ENCODE assay signal across 8 cellular contexts in the genomic region with DNA sequence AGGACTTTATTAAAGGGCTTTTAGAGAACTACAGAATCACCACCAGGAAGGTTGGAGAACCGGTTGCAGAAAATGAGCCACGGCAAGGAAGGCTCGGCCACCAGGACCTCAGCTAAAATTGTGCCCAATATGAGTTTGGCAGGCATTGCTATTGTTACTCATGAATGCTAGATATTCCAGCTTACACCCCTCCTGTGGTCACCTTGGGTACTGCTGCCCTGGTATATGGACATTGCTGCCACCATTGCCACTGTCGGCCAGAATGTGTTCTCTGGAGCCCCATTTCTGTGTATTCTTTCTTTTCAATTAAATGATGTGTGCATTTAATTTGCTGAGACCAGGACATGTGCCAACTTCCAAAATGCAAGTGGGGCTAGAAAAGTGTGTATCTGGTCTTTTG.
DNase-seq lines count a peak whose midpoint lies in the region; ATAC-seq lines count a peak whose summit lies in the region.

No MANE protein-coding gene starts in this region.

- H3K27me3 Mint-ChIP-seq in activated T-helper 2 cell treated with anti-CD3 and anti-CD28 coated beads, Interferon-gamma antibody, Interleukin-2, Interleukin-4, amounts not matched to agents 10 μg/mL and 5 μg/mL and 100 μg/mL, durations not matched to agents 14 hours and 24 hours and 36 hours (ENCODE audit: low read depth) = no peaks in the 10 kb centered on the region

- DNase-seq in NCI-H748 (lab: John Stamatoyannopoulos, UW; ENCODE audit: unreplicated experiment) (peak; percentile 51), NCI-H748 treated with DMSO at 0.1 percent for 48 hours (lab: John Stamatoyannopoulos, UW) (no peak), RPMI8226 (peak; percentile 13), glomerular endothelial cell (ENCODE audit: extremely low read depth, low read depth, low spot score) (peak; percentile 5), sciatic nerve (ENCODE audit: low spot score) (peak; percentile 59)
- DNase-seq in activated T-helper 2 cell treated with anti-CD3 and anti-CD28 coated beads, Interferon-gamma antibody, Interleukin-2, Interleukin-4, amounts not matched to agents 10 μg/mL and 5 μg/mL and 100 μg/mL, durations not matched to agents 14 hours and 24 hours and 36 hours (ENCODE audit: low spot score) = no peak

- H3K4me1 Mint-ChIP-seq in activated T-helper 2 cell treated with anti-CD3 and anti-CD28 coated beads, Interferon-gamma antibody, Interleukin-2, Interleukin-4, amounts not matched to agents 10 μg/mL and 5 μg/mL and 100 μg/mL, durations not matched to agents 14 hours and 24 hours and 36 hours (ENCODE audit: low read depth) = no peaks in the 10 kb centered on the region

- H3K27ac Mint-ChIP-seq in activated T-helper 2 cell treated with anti-CD3 and anti-CD28 coated beads, Interferon-gamma antibody, Interleukin-2, Interleukin-4, amounts not matched to agents 10 μg/mL and 5 μg/mL and 100 μg/mL, durations not matched to agents 14 hours and 24 hours and 36 hours = no peak overlapping the region

- intact Hi-C loops in sciatic nerve (cut with DNase I) = no loop called here
- intact Hi-C loops in activated T-helper 2 cell treated with anti-CD3 and anti-CD28 coated beads, Interferon-gamma antibody, Interleukin-2, Interleukin-4, amounts not matched to agents 10 μg/mL and 5 μg/mL and 100 μg/mL, durations not matched to agents 14 hours and 24 hours and 36 hours (cut with micrococcal nuclease) = loop anchor here (10.0 kb wide), 1 partner anchor 599 kb away; no protein-coding TSS in a partner anchor

- peaks cover 8% of the 10 kb centered on the region for H3K9me3 Mint-ChIP-seq in activated T-helper 2 cell treated with anti-CD3 and anti-CD28 coated beads, Interferon-gamma antibody, Interleukin-2, Interleukin-4, amounts not matched to agents 10 μg/mL and 5 μg/mL and 100 μg/mL, durations not matched to agents 14 hours and 24 hours and 36 hours

- H3K36me3 Mint-ChIP-seq in activated T-helper 2 cell treated with anti-CD3 and anti-CD28 coated beads, Interferon-gamma antibody, Interleukin-2, Interleukin-4, amounts not matched to agents 10 μg/mL and 5 μg/mL and 100 μg/mL, durations not matched to agents 14 hours and 24 hours and 36 hours (ENCODE audit: low read depth) = no peaks in the 10 kb centered on the region

- peak; percentile 55 for ATAC-seq in HG02588 (IDR thresholded peaks at IDR 0.05; ENCODE audit: unreplicated experiment)
- ATAC-seq in sciatic nerve = no peak
- no peak for ATAC-seq in HG02970 (IDR thresholded peaks at IDR 0.05; ENCODE audit: low FRiP score, unreplicated experiment)

- H3K4me3 Mint-ChIP-seq in activated T-helper 2 cell treated with anti-CD3 and anti-CD28 coated beads, Interferon-gamma antibody, Interleukin-2, Interleukin-4, amounts not matched to agents 10 μg/mL and 5 μg/mL and 100 μg/mL, durations not matched to agents 14 hours and 24 hours and 36 hours (ENCODE audit: low read depth) = no peak overlapping the region

Comparison
In these comparisons a context has a peak if more than half of its experiments do, and no peak if none do; other contexts are left out.
1. DNase-seq: peak in NCI-H748 (single experiment), RPMI8226 (single experiment), glomerular endothelial cell (single experiment) and sciatic nerve (single experiment); none in NCI-H748 treated with DMSO at 0.1 percent for 48 hours (single experiment) and activated T-helper 2 cell treated with anti-CD3 and anti-CD28 coated beads, Interferon-gamma antibody, Interleukin-2, Interleukin-4, amounts not matched to agents 10 μg/mL and 5 μg/mL and 100 μg/mL, durations not matched to agents 14 hours and 24 hours and 36 hours (single experiment).